ENCODE assay signal across 17 cellular contexts in genomic region chr4:153962311-153963039, GRCh38.
A peak's percentile ranks its signal among the peaks of the same experiment; 100 is the strongest.
DNase-seq lines count a peak whose midpoint lies in the region; ATAC-seq and TF ChIP-seq lines count a peak whose summit lies in the region.
"Had no signal": no experiment of that assay in that cellular context is flagged by ENCODE, and none has a peak within 500 bp of the region (broad histone marks: within the 10 kb centered on the region; RNA-seq: fewer than 3 reads in every experiment).

No MANE protein-coding gene starts in this region.

- H3K36me3 Mint-ChIP-seq in activated CD8-positive, alpha-beta memory T cell treated with anti-CD3 and anti-CD28 coated beads, Interleukin-2, amount 10 ng/mL, durations not matched to agents 7 days and 5 days, result no peaks in the 10 kb centered on the region
- H3K36me3 Mint-ChIP-seq in activated CD8-positive, alpha-beta T cell treated with anti-CD3 and anti-CD28 coated beads, Interleukin-2, amount 10 ng/mL, durations not matched to agents 7 days and 5 days (ENCODE audit: low read depth), result no peaks in the 10 kb centered on the region
- H3K36me3 Mint-ChIP-seq in nephron (ENCODE audit: low read depth) (no peaks in the 10 kb centered on the region), endothelial cell (ENCODE audit: low read depth, unreplicated experiment) (no peaks in the 10 kb centered on the region)
- H3K36me3 Mint-ChIP-seq: natural killer cell treated with Interleukin-12 subunit alpha and Interleukin-12 subunit beta and Interleukin-15 and Interleukin-18, amount 100 ng/mL, for 72 hours had no signal

- peak; percentile 33 for ATAC-seq in activated CD8-positive, alpha-beta memory T cell treated with anti-CD3 and anti-CD28 coated beads, Interleukin-2, amount 10 ng/mL, durations not matched to agents 7 days and 5 days
- peak; percentile 62 for ATAC-seq in HG02981 (IDR thresholded peaks at IDR 0.05; ENCODE audit: unreplicated experiment)
- peak; percentile 75 for ATAC-seq in activated CD8-positive, alpha-beta T cell treated with anti-CD3 and anti-CD28 coated beads, Interleukin-2, amount 10 ng/mL, durations not matched to agents 7 days and 5 days
- ATAC-seq: A549; natural killer cell treated with Interleukin-12 subunit alpha and Interleukin-12 subunit beta and Interleukin-15 and Interleukin-18, amount 100 ng/mL, for 72 hours; SK-N-SH treated with all-trans-retinoic acid at 6 μM for 48 hours had no signal

- CTCF ChIA-PET in activated CD8-positive, alpha-beta memory T cell treated with anti-CD3 and anti-CD28 coated beads, Interleukin-2, amount 10 ng/mL, durations not matched to agents 7 days and 5 days (lab: Charles Lee), result no interaction called here
- CTCF ChIA-PET in activated CD8-positive, alpha-beta T cell treated with anti-CD3 and anti-CD28 coated beads, Interleukin-2, amount 10 ng/mL, durations not matched to agents 7 days and 5 days (lab: Charles Lee), result no interaction called here

- no peak for TF ChIP-seq CTCF in nephron (IDR thresholded peaks at IDR 0.05; ENCODE audit: unreplicated experiment in 3 of 3)
- TF ChIP-seq CTCF in endothelial cell (IDR thresholded peaks at IDR 0.05; ENCODE audit: unreplicated experiment), result no peak

- no peak overlapping the region for H3K27ac Mint-ChIP-seq in activated CD8-positive, alpha-beta memory T cell treated with anti-CD3 and anti-CD28 coated beads, Interleukin-2, amount 10 ng/mL, durations not matched to agents 7 days and 5 days
- H3K27ac Mint-ChIP-seq in activated CD8-positive, alpha-beta T cell treated with anti-CD3 and anti-CD28 coated beads, Interleukin-2, amount 10 ng/mL, durations not matched to agents 7 days and 5 days, result peak overlapping the region; percentile 53
- H3K27ac Mint-ChIP-seq in nephron (peak overlapping the region in 2 of 3 experiments; percentile 19 to 32), endothelial cell (ENCODE audit: unreplicated experiment) (no peak overlapping the region)
- H3K27ac Mint-ChIP-seq: activated CD4-positive, alpha-beta memory T cell treated with anti-CD3 and anti-CD28 coated beads, Interleukin-2, amount 10 ng/mL, durations not matched to agents 7 days and 5 days; natural killer cell treated with Interleukin-12 subunit alpha and Interleukin-12 subunit beta and Interleukin-15 and Interleukin-18, amount 100 ng/mL, for 72 hours had no signal

- H3K9me3 Mint-ChIP-seq in activated CD8-positive, alpha-beta memory T cell treated with anti-CD3 and anti-CD28 coated beads, Interleukin-2, amount 10 ng/mL, durations not matched to agents 7 days and 5 days (ENCODE audit: low read depth), result peaks cover 3% of the 10 kb centered on the region
- no peaks in the 10 kb centered on the region for H3K9me3 Mint-ChIP-seq in activated CD8-positive, alpha-beta T cell treated with anti-CD3 and anti-CD28 coated beads, Interleukin-2, amount 10 ng/mL, durations not matched to agents 7 days and 5 days (ENCODE audit: insufficient read depth)
- H3K9me3 Mint-ChIP-seq in nephron (peaks cover 7% of the 10 kb centered on the region), endothelial cell (ENCODE audit: unreplicated experiment) (no peaks in the 10 kb centered on the region)
- H3K9me3 Mint-ChIP-seq: natural killer cell treated with Interleukin-12 subunit alpha and Interleukin-12 subunit beta and Interleukin-15 and Interleukin-18, amount 100 ng/mL, for 72 hours had no signal

- H3K4me3 Mint-ChIP-seq in activated CD8-positive, alpha-beta memory T cell treated with anti-CD3 and anti-CD28 coated beads, Interleukin-2, amount 10 ng/mL, durations not matched to agents 7 days and 5 days, result no peak overlapping the region
- no peak overlapping the region for H3K4me3 Mint-ChIP-seq in activated CD8-positive, alpha-beta T cell treated with anti-CD3 and anti-CD28 coated beads, Interleukin-2, amount 10 ng/mL, durations not matched to agents 7 days and 5 days
- H3K4me3 Mint-ChIP-seq in nephron (no peak overlapping the region), endothelial cell (ENCODE audit: unreplicated experiment) (no peak overlapping the region)
- H3K4me3 Mint-ChIP-seq: activated CD4-positive, alpha-beta memory T cell treated with anti-CD3 and anti-CD28 coated beads, Interleukin-2, amount 10 ng/mL, durations not matched to agents 7 days and 5 days; natural killer cell treated with Interleukin-12 subunit alpha and Interleukin-12 subunit beta and Interleukin-15 and Interleukin-18, amount 100 ng/mL, for 72 hours had no signal

- H3K27me3 Mint-ChIP-seq in activated CD8-positive, alpha-beta memory T cell treated with anti-CD3 and anti-CD28 coated beads, Interleukin-2, amount 10 ng/mL, durations not matched to agents 7 days and 5 days, result no peaks in the 10 kb centered on the region
- H3K27me3 Mint-ChIP-seq in activated CD8-positive, alpha-beta T cell treated with anti-CD3 and anti-CD28 coated beads, Interleukin-2, amount 10 ng/mL, durations not matched to agents 7 days and 5 days (ENCODE audit: low read depth), result peaks cover 5% of the 10 kb centered on the region
- H3K27me3 Mint-ChIP-seq in nephron (ENCODE audit: low read depth) (no peaks in the 10 kb centered on the region), endothelial cell (ENCODE audit: unreplicated experiment) (peaks cover 3% of the 10 kb centered on the region)
- H3K27me3 Mint-ChIP-seq: activated CD4-positive, alpha-beta memory T cell treated with anti-CD3 and anti-CD28 coated beads, Interleukin-2, amount 10 ng/mL, durations not matched to agents 7 days and 5 days had no signal

- DNase-seq in activated CD8-positive, alpha-beta memory T cell treated with anti-CD3 and anti-CD28 coated beads, Interleukin-2, amount 10 ng/mL, durations not matched to agents 7 days and 5 days, result no peak
- DNase-seq in activated CD8-positive, alpha-beta memory T cell treated with anti-CD3 and anti-CD28 coated beads, Interleukin-2, amount 50 U/mL, for 4 hours, result no peak
- DNase-seq in activated CD8-positive, alpha-beta T cell treated with anti-CD3 and anti-CD28 coated beads, Interleukin-2, amount 10 ng/mL, durations not matched to agents 7 days and 5 days, result peak; percentile 34
- no peak for DNase-seq in NCI-H82 treated with DMSO at 0.1 percent for 48 hours (lab: John Stamatoyannopoulos, UW; ENCODE audit: unreplicated experiment)
- no peak for DNase-seq in activated effector memory CD4-positive, alpha-beta T cell treated with Interleukin-2 at 50 U/mL for 16 hours
- DNase-seq in endothelial cell (ENCODE audit: low spot score), result no peak
- DNase-seq: activated CD4-positive, alpha-beta memory T cell treated with anti-CD3 and anti-CD28 coated beads, Interleukin-2, amount 10 ng/mL, durations not matched to agents 7 days and 5 days; activated gamma-delta T cell; colonic mucosa; NCI-H187; NCI-H446 treated with DMSO at 0.1 percent for 48 hours; stimulated activated naive CD4-positive, alpha-beta T cell treated with Interleukin-2 at 50 U/mL for 16 hours had no signal

- POLR2A ChIA-PET in activated CD8-positive, alpha-beta T cell treated with anti-CD3 and anti-CD28 coated beads, Interleukin-2, amount 10 ng/mL, durations not matched to agents 7 days and 5 days (lab: Charles Lee), result no interaction called here

- peaks cover 5% of the 10 kb centered on the region for H3K4me1 Mint-ChIP-seq in activated CD8-positive, alpha-beta memory T cell treated with anti-CD3 and anti-CD28 coated beads, Interleukin-2, amount 10 ng/mL, durations not matched to agents 7 days and 5 days
- peaks cover 9% of the 10 kb centered on the region for H3K4me1 Mint-ChIP-seq in activated CD8-positive, alpha-beta T cell treated with anti-CD3 and anti-CD28 coated beads, Interleukin-2, amount 10 ng/mL, durations not matched to agents 7 days and 5 days (ENCODE audit: low read depth)
- H3K4me1 Mint-ChIP-seq in nephron (peaks cover 4% of the 10 kb centered on the region), endothelial cell (ENCODE audit: unreplicated experiment) (no peaks in the 10 kb centered on the region)
- H3K4me1 Mint-ChIP-seq: activated CD4-positive, alpha-beta memory T cell treated with anti-CD3 and anti-CD28 coated beads, Interleukin-2, amount 10 ng/mL, durations not matched to agents 7 days and 5 days had no signal

Comparison
In these comparisons a context has a peak if more than half of its experiments do, and no peak if none do; other contexts are left out.
1. H3K27ac Mint-ChIP-seq: peak in activated CD8-positive, alpha-beta T cell treated with anti-CD3 and anti-CD28 coated beads, Interleukin-2, amount 10 ng/mL, durations not matched to agents 7 days and 5 days (single experiment) and nephron (2 of 3); none in activated CD8-positive, alpha-beta memory T cell treated with anti-CD3 and anti-CD28 coated beads, Interleukin-2, amount 10 ng/mL, durations not matched to agents 7 days and 5 days (single experiment) and endothelial cell (single experiment).
2. Peak in every context shown above with its lines, with median percentiles within 50 percentile points of each other: ATAC-seq.